ENCODE assay signal across 1 cellular context in genomic region chr3:120369000-120369399, GRCh38.
TF ChIP-seq lines count a peak whose summit lies in the region.

No MANE protein-coding gene starts in this region.

TF ChIP-seq in GM12878, 131 proteins besides CTCF, POLR2A, EP300 and RAD21 (continued from another document):
- TF ChIP-seq CUX1 (IDR thresholded peaks at IDR 0.05; ENCODE audit: insufficient replicate concordance, low read depth, low read length) (no peak), MEF2A (IDR thresholded peaks at IDR 0.05; ENCODE audit: insufficient read depth, low read depth, low read length) (no peak), TAF1 (IDR thresholded peaks at IDR 0.05; ENCODE audit: borderline replicate concordance, low read depth, low read length) (no peak), ETV6 (conservative IDR thresholded peaks at IDR 0.05 in 1 of 2, IDR thresholded peaks at IDR 0.05 in 1 of 2; ENCODE audit: borderline replicate concordance in 1 of 2, low read depth in 1 of 2) (no peak), TCF7 (IDR thresholded peaks at IDR 0.05; ENCODE audit: borderline replicate concordance) (no peak), SREBF1 (IDR thresholded peaks at IDR 0.05; ENCODE audit: low read length) (no peak)
